In the genomic region with DNA sequence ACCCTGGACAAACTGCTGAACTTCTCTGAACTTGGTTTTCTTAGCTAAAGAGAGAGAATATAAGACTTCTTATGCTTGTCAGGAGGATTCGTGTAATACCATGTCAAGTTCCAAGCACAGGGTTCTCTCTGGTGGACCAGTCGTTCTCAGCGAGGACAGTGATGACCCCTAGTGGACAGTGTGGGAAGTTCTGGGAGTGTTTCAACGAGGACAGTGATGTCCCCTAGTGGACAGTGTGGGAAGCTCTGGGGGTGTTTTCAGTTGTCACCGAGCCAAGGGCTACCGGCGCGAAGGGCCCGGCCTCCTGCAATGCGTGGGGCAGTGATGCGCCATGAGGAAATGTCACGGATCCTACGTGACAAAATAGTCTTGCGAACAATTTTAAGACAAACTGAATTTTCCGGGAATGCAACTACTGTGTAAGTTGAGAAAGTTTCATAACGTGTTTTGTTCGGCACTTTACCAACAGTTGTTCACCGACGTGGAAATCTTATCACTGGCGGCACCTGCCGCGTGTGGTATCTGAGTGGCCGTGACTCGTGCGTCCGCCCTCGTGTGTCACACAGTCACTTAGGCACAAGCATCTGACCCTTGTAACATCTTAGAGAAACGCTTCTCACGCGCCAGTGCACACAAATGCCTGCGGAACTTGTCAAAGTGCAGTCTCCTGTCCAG, we compare ENCODE assay signal across 8 cellular contexts. TPM values are rescaled to one million over a fixed set of nuclear protein-coding genes. Genes with fewer than 3 reads are reported as not detected.
A peak's percentile ranks its signal among the peaks of the same experiment; 100 is the strongest.
DNase-seq lines count a peak whose midpoint lies in the region; ATAC-seq lines count a peak whose summit lies in the region.

No MANE protein-coding gene starts in this region.

- no peaks in the 10 kb centered on the region for H4K20me1 ChIP-seq in BLaER1 treated with 17β-estradiol and CSF1 and Interleukin-3, amounts not matched to agents 10 nM and 100 nM

- ATAC-seq in HG03442 (IDR thresholded peaks at IDR 0.05; ENCODE audit: unreplicated experiment): peak; percentile 91

- peaks cover 4 to 40% (median 35%) of the 10 kb centered on the region in 10 experiments; a peak in 18 of 20 replicates for H3K4me1 ChIP-seq in BLaER1 treated with 17β-estradiol and CSF1 and Interleukin-3, amounts not matched to agents 10 nM and 100 nM

- H3K4me2 ChIP-seq in BLaER1 treated with 17β-estradiol and CSF1 and Interleukin-3, amounts not matched to agents 10 nM and 100 nM: peak overlapping the region in 10 of 11 experiments; percentile 12 to 75 (median 56); a peak in 17 of 22 replicates

- no peaks in the 10 kb centered on the region for H3K36me3 ChIP-seq in BLaER1 treated with 17β-estradiol and CSF1 and Interleukin-3, amounts not matched to agents 10 nM and 100 nM

- DNase-seq in GM19240 (ENCODE audit: insufficient read length, low spot score) (peak; percentile 90), NCI-H510A (lab: John Stamatoyannopoulos, UW) (peak; percentile 49), cerebellum (ENCODE audit: low spot score) (peak; percentile 86), left kidney (ENCODE audit: low read depth, low spot score) (peak; percentile 96)
- peak; percentile 84 for DNase-seq in activated CD4-positive, CD25-positive, alpha-beta regulatory T cell treated with anti-CD3 and anti-CD28 coated beads, Interleukin-2, amount 50 U/mL, for 72 hours
- DNase-seq in stimulated activated CD4-positive, alpha-beta T cell treated with anti-CD3 and anti-CD28 coated beads, Interleukin-4, amount 100 ng/mL, for 24 hours: peak; percentile 94

- H3K4me3 ChIP-seq in BLaER1 treated with 17β-estradiol and CSF1 and Interleukin-3, amounts not matched to agents 10 nM and 100 nM: no peak overlapping the region

- H3K9me3 ChIP-seq in BLaER1 treated with 17β-estradiol and CSF1 and Interleukin-3, amounts not matched to agents 10 nM and 100 nM (replicated peaks in 1 of 11): peaks cover 0 to 14% (median 8%) of the 10 kb centered on the region in 11 experiments; a peak in 8 of 22 replicates

- H3K9ac ChIP-seq in BLaER1 treated with 17β-estradiol and CSF1 and Interleukin-3, amounts not matched to agents 10 nM and 100 nM: no peak overlapping the region

- H3K27ac ChIP-seq in BLaER1 treated with 17β-estradiol and CSF1 and Interleukin-3, amounts not matched to agents 10 nM and 100 nM: no peak overlapping the region

- H3K27me3 ChIP-seq in BLaER1 treated with 17β-estradiol and CSF1 and Interleukin-3, amounts not matched to agents 10 nM and 100 nM: peaks cover 0 to 13% (median 0%) of the 10 kb centered on the region in 11 experiments; a peak in 3 of 22 replicates

RNA-seq across cellular contexts. Expression of gene MUC4, which starts 39.3 kb away (rescaled TPM):
- 0.27 TPM for total RNA-seq in cerebellum

RNA-seq across cellular contexts. Expression of gene TNK2, which starts 57.4 kb away (rescaled TPM):
- 17.8 TPM for total RNA-seq in cerebellum
